8 cellular contexts compared by ENCODE assay signal in genomic region chr2:65130440-65131175, GRCh38. TPM values are rescaled to one million over a fixed set of nuclear protein-coding genes. Genes with fewer than 3 reads are reported as not detected.
DNase-seq lines count a peak whose midpoint lies in the region; ATAC-seq and TF ChIP-seq lines count a peak whose summit lies in the region.

No MANE protein-coding gene starts in this region.

- H3K36me3 ChIP-seq in SJSA1: peaks cover 17% of the 10 kb centered on the region

- no peaks in the 10 kb centered on the region for H3K27me3 ChIP-seq in SJSA1 (replicated peaks)

- TF ChIP-seq CTCF in C4-2B (conservative IDR thresholded peaks at IDR 0.05) (peak; percentile 16; the same call in 1 of the 2 replicates), neural crest cell (conservative IDR thresholded peaks at IDR 0.05) (no peak), GM13976 (IDR thresholded peaks at IDR 0.05; ENCODE audit: borderline replicate concordance, control extremely low read depth, extremely low read depth, insufficient read depth, missing control alignments) (no peak)

- in situ Hi-C loops in GM13976 (cut with MboI; ENCODE audit: low sequenced_read_pairs, unreplicated experiment): no loop called here

- peak in 1 of 2 experiments; percentile 74 for DNase-seq in SJSA1 (ENCODE audit: low read depth in 1 of 2, low spot score in 2 of 2)
- no peak for DNase-seq in epithelial cell of prostate (ENCODE audit: low read depth, low spot score)
- no peak for DNase-seq in neural crest cell (ENCODE audit: low read depth, low spot score)
- DNase-seq in GM13976 (ENCODE audit: low spot score): no peak
- DNase-seq in glomerular visceral epithelial cell (ENCODE audit: extremely low spot score): no peak

- H3K4me1 Mint-ChIP-seq in neural crest cell: peaks cover 33% of the 10 kb centered on the region

- H3K9me3 ChIP-seq in SJSA1 (replicated peaks): no peaks in the 10 kb centered on the region

- peak; percentile 19 for ATAC-seq in GM19025 (IDR thresholded peaks at IDR 0.05; ENCODE audit: low read depth, unreplicated experiment)
- ATAC-seq in HG03139 (IDR thresholded peaks at IDR 0.05; ENCODE audit: unreplicated experiment): peak; percentile 14

- peak overlapping the region; percentile 99 for H3K4me3 Mint-ChIP-seq in neural crest cell

- H3K27ac ChIP-seq in C4-2B (peak overlapping the region; percentile 94), SJSA1 (peak overlapping the region; percentile 83), epithelial cell of prostate (peak overlapping the region; percentile 91)

- no peaks in the 10 kb centered on the region for H3K9me3 Mint-ChIP-seq in neural crest cell

- H3K27me3 Mint-ChIP-seq in neural crest cell (ENCODE audit: low read depth): no peaks in the 10 kb centered on the region

- H3K4me1 ChIP-seq in SJSA1 (replicated peaks): peaks cover 24% of the 10 kb centered on the region

- peaks cover 3% of the 10 kb centered on the region for H3K36me3 Mint-ChIP-seq in neural crest cell (ENCODE audit: low read depth)

- H3K4me3 ChIP-seq in SJSA1: peak overlapping the region; percentile 79

- H3K27ac Mint-ChIP-seq in neural crest cell (ENCODE audit: unreplicated experiment): peak overlapping the region; percentile 81

RNA-seq across cellular contexts. Expression of gene RAB1A, which starts 0.7 kb away (rescaled TPM):
- total RNA-seq in SJSA1 (2014; rRNA removed; shearing (Covaris generic)): 127 TPM in 2 replicates
- 110 and 113 TPM in 2 replicates for total RNA-seq in neural crest cell
